ENCODE assay signal across 1 cellular context in the genomic region with DNA sequence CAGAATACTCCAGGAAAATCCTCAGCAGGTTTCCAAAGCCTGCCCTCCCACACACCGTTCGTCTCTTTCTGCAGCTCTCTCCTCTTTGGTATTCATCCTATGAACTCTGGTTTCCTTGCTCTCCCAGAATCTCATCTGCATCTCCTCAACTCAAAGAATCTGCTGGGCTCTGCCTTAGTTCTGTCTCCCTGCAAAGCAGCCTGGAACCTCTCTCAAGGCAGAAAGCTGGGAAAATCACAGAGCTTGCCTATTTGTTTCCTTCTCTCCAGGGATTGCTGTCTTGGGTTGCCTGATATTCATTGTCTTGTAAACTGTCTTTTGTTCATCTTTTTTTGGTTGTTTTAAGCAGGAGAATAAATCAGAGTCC.
A peak's percentile ranks its signal among the peaks of the same experiment; 100 is the strongest.
TF ChIP-seq lines count a peak whose summit lies in the region.

No MANE protein-coding gene starts in this region.

TF ChIP-seq in GM23338, 12 proteins besides CTCF, POLR2A, EP300 and RAD21 (continued from another document):
- TF ChIP-seq, protein P1, sequence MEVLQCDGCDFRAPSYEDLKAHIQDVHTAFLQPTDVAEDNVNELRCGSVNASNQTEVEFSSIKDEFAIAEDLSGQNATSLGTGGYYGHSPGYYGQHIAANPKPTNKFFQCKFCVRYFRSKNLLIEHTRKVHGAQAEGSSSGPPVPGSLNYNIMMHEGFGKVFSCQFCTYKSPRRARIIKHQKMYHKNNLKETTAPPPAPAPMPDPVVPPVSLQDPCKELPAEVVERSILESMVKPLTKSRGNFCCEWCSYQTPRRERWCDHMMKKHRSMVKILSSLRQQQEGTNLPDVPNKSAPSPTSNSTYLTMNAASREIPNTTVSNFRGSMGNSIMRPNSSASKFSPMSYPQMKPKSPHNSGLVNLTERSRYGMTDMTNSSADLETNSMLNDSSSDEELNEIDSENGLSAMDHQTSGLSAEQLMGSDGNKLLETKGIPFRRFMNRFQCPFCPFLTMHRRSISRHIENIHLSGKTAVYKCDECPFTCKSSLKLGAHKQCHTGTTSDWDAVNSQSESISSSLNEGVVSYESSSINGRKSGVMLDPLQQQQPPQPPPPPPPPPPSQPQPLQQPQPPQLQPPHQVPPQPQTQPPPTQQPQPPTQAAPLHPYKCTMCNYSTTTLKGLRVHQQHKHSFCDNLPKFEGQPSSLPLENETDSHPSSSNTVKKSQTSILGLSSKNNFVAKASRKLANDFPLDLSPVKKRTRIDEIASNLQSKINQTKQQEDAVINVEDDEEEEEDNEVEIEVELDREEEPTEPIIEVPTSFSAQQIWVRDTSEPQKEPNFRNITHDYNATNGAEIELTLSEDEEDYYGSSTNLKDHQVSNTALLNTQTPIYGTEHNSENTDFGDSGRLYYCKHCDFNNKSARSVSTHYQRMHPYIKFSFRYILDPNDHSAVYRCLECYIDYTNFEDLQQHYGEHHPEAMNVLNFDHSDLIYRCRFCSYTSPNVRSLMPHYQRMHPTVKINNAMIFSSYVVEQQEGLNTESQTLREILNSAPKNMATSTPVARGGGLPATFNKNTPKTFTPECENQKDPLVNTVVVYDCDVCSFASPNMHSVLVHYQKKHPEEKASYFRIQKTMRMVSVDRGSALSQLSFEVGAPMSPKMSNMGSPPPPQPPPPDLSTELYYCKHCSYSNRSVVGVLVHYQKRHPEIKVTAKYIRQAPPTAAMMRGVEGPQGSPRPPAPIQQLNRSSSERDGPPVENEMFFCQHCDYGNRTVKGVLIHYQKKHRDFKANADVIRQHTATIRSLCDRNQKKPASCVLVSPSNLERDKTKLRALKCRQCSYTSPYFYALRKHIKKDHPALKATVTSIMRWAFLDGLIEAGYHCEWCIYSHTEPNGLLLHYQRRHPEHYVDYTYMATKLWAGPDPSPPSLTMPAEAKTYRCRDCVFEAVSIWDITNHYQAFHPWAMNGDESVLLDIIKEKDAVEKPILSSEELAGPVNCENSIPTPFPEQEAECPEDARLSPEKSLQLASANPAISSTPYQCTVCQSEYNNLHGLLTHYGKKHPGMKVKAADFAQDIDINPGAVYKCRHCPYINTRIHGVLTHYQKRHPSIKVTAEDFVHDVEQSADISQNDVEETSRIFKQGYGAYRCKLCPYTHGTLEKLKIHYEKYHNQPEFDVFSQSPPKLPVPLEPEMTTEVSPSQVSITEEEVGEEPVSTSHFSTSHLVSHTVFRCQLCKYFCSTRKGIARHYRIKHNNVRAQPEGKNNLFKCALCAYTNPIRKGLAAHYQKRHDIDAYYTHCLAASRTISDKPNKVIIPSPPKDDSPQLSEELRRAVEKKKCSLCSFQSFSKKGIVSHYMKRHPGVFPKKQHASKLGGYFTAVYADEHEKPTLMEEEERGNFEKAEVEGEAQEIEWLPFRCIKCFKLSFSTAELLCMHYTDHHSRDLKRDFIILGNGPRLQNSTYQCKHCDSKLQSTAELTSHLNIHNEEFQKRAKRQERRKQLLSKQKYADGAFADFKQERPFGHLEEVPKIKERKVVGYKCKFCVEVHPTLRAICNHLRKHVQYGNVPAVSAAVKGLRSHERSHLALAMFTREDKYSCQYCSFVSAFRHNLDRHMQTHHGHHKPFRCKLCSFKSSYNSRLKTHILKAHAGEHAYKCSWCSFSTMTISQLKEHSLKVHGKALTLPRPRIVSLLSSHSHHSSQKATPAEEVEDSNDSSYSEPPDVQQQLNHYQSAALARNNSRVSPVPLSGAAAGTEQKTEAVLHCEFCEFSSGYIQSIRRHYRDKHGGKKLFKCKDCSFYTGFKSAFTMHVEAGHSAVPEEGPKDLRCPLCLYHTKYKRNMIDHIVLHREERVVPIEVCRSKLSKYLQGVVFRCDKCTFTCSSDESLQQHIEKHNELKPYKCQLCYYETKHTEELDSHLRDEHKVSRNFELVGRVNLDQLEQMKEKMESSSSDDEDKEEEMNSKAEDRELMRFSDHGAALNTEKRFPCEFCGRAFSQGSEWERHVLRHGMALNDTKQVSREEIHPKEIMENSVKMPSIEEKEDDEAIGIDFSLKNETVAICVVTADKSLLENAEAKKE (CRISPR knock-in tag; IDR thresholded peaks at IDR 0.05) = 0 out of 2 replicates have a peak, but pooled peaks have one; percentile 60
